Comparison of ENCODE assay signal across 11 cellular contexts in genomic region chr7:102424787-102425218, GRCh38. TPM values are rescaled to one million over a fixed set of nuclear protein-coding genes. Genes with fewer than 3 reads are reported as not detected.
A peak's percentile ranks its signal among the peaks of the same experiment; 100 is the strongest.
DNase-seq lines count a peak whose midpoint lies in the region; ATAC-seq and TF ChIP-seq lines count a peak whose summit lies in the region.
"Had no signal": no experiment of that assay in that cellular context is flagged by ENCODE, and none has a peak within 500 bp of the region (broad histone marks: within the 10 kb centered on the region; RNA-seq: fewer than 3 reads in every experiment).

No MANE protein-coding gene starts in this region.

- ATAC-seq in GM18870 (IDR thresholded peaks at IDR 0.05; ENCODE audit: unreplicated experiment) (peak; percentile 45), HG03045 (IDR thresholded peaks at IDR 0.05; ENCODE audit: unreplicated experiment) (peak; percentile 34), HG03565 (IDR thresholded peaks at IDR 0.05; ENCODE audit: unreplicated experiment) (no peak)
- ATAC-seq in activated naive CD4-positive, alpha-beta T cell treated with anti-CD3 and anti-CD28 coated beads, Interleukin-2, amount 50 U/mL, for 72 hours, result no peak
- ATAC-seq: HCT116 had no signal

- peaks cover 32% of the 10 kb centered on the region for H3K4me1 Mint-ChIP-seq in nephron progenitor cell

- H3K27ac Mint-ChIP-seq in activated naive CD4-positive, alpha-beta T cell treated with anti-CD3 and anti-CD28 coated beads, Interleukin-2, amount 50 U/mL, for 72 hours, result peak overlapping the region; percentile 98 to 99
- peak overlapping the region; percentile 98 for H3K27ac Mint-ChIP-seq in nephron progenitor cell

- H3K4me3 Mint-ChIP-seq in nephron progenitor cell, result peak overlapping the region; percentile 36

- no peaks in the 10 kb centered on the region for H3K9me3 Mint-ChIP-seq in activated naive CD4-positive, alpha-beta T cell treated with anti-CD3 and anti-CD28 coated beads, Interleukin-2, amount 50 U/mL, for 72 hours
- H3K9me3 Mint-ChIP-seq in nephron progenitor cell, result no peaks in the 10 kb centered on the region
- H3K9me3 Mint-ChIP-seq: nephron had no signal

- H3K27me3 Mint-ChIP-seq in nephron progenitor cell (ENCODE audit: low read depth, poor library complexity), result no peaks in the 10 kb centered on the region

- DNase-seq in activated naive CD4-positive, alpha-beta T cell treated with anti-CD3 and anti-CD28 coated beads, Interleukin-2, amount 50 U/mL, for 72 hours (ENCODE audit: low spot score in 2 of 2), result no peak
- no peak for DNase-seq in nephron progenitor cell
- DNase-seq in NCI-H187 (lab: John Stamatoyannopoulos, UW), result no peak
- DNase-seq in cerebellum (ENCODE audit: low spot score), result no peak
- no peak for DNase-seq in NCI-H2171 (lab: John Stamatoyannopoulos, UW)
- DNase-seq: SK-N-SH had no signal

- no peak for TF ChIP-seq CTCF in nephron progenitor cell (IDR thresholded peaks at IDR 0.05)

- H3K36me3 Mint-ChIP-seq in activated naive CD4-positive, alpha-beta T cell treated with anti-CD3 and anti-CD28 coated beads, Interleukin-2, amount 50 U/mL, for 72 hours, result peaks cover 15 to 38% of the 10 kb centered on the region in 2 donors
- peaks cover 58% of the 10 kb centered on the region for H3K36me3 Mint-ChIP-seq in nephron progenitor cell (ENCODE audit: low read depth)

RNA-seq across cellular contexts. Expression of gene ORAI2, which starts 8.6 kb away (rescaled TPM):
- total RNA-seq in activated naive CD4-positive, alpha-beta T cell treated with anti-CD3 and anti-CD28 coated beads, Interleukin-2, amount 50 U/mL, for 72 hours, result 10 to 100 TPM; 25.8 to 26.7 TPM
- 29.8 TPM for total RNA-seq in cerebellum

RNA-seq across cellular contexts. Expression of gene PRKRIP1, which starts 28.6 kb away (rescaled TPM):
- 10 to 100 TPM; 22.9 to 42.3 TPM for total RNA-seq in activated naive CD4-positive, alpha-beta T cell treated with anti-CD3 and anti-CD28 coated beads, Interleukin-2, amount 50 U/mL, for 72 hours
- 18.3 TPM for total RNA-seq in cerebellum

RNA-seq across cellular contexts. Expression of gene ALKBH4, which starts 39.9 kb away (rescaled TPM):
- total RNA-seq in activated naive CD4-positive, alpha-beta T cell treated with anti-CD3 and anti-CD28 coated beads, Interleukin-2, amount 50 U/mL, for 72 hours, result 1 to 10 TPM; 8.2 to 9.3 TPM
- 13.8 TPM for total RNA-seq in cerebellum

RNA-seq across cellular contexts. Expression of gene LRWD1, which starts 40.0 kb away (rescaled TPM):
- 10 to 100 TPM; 11.6 to 12.5 TPM for total RNA-seq in activated naive CD4-positive, alpha-beta T cell treated with anti-CD3 and anti-CD28 coated beads, Interleukin-2, amount 50 U/mL, for 72 hours
- total RNA-seq in cerebellum, result 25.3 TPM

RNA-seq across cellular contexts. Expression of gene POLR2J, which starts 53.9 kb away (rescaled TPM):
- 10 to 100 TPM; 56.9 to 79.6 TPM for total RNA-seq in activated naive CD4-positive, alpha-beta T cell treated with anti-CD3 and anti-CD28 coated beads, Interleukin-2, amount 50 U/mL, for 72 hours
- 9.6 TPM for total RNA-seq in cerebellum

Comparison
In these comparisons a context has a peak if more than half of its experiments do, and no peak if none do; other contexts are left out.
1. ATAC-seq: peak in GM18870 (single experiment) and HG03045 (single experiment); none in activated naive CD4-positive, alpha-beta T cell treated with anti-CD3 and anti-CD28 coated beads, Interleukin-2, amount 50 U/mL, for 72 hours (0 of 2) and HG03565 (single experiment).